3 cellular contexts compared by ENCODE assay signal in genomic region chr1:50326026-50326425, GRCh38.
"Had no signal": no experiment of that assay in that cellular context is flagged by ENCODE, and none has a peak within 500 bp of the region (broad histone marks: within the 10 kb centered on the region; RNA-seq: fewer than 3 reads in every experiment).

No MANE protein-coding gene starts in this region.

- DNase-seq: GDM1, GF-D8 had no signal

- H3K4me3 ChIP-seq: GM12878 had no signal
